20 cellular contexts compared by ENCODE assay signal in genomic region chr13:98697833-98698232, GRCh38. TPM values are rescaled to one million over a fixed set of nuclear protein-coding genes. Genes with fewer than 3 reads are reported as not detected.
"Had no signal": no experiment of that assay in that cellular context is flagged by ENCODE, and none has a peak within 500 bp of the region (broad histone marks: within the 10 kb centered on the region; RNA-seq: fewer than 3 reads in every experiment).

No MANE protein-coding gene starts in this region.

- H3K27ac ChIP-seq: body of pancreas, foreskin keratinocyte, ovary, right lobe of liver, skin epidermis, thyroid gland, WERI-Rb-1 had no signal

- H3K4me3 ChIP-seq: body of pancreas, ovary, right lobe of liver, skin epidermis, thyroid gland had no signal

- H3K4me1 ChIP-seq: body of pancreas, foreskin keratinocyte, right lobe of liver, thyroid gland had no signal

- H3K36me3 ChIP-seq: ovary, thyroid gland, WERI-Rb-1 had no signal

- H3K9me3 ChIP-seq: body of pancreas, ovary, right lobe of liver, thyroid gland had no signal

- ATAC-seq: activated CD8-positive, alpha-beta memory T cell treated with anti-CD3 and anti-CD28 coated beads, Interleukin-2, amount 10 ng/mL, durations not matched to agents 7 days and 5 days; activated CD8-positive, alpha-beta T cell treated with anti-CD3 and anti-CD28 coated beads for 36 hours; body of pancreas; foreskin keratinocyte; right lobe of liver had no signal

- DNase-seq: activated CD4-positive, alpha-beta T cell treated with anti-CD3 and anti-CD28 coated beads, Interleukin-2, amount 10 ng/mL, durations not matched to agents 7 days and 5 days; activated CD4-positive, CD25-positive, alpha-beta regulatory T cell treated with anti-CD3 and anti-CD28 coated beads, Interleukin-2, amount 50 U/mL, for 72 hours; activated CD8-positive, alpha-beta memory T cell treated with anti-CD3 and anti-CD28 coated beads, Interleukin-2, amount 10 ng/mL, durations not matched to agents 7 days and 5 days; activated CD8-positive, alpha-beta T cell treated with anti-CD3 and anti-CD28 coated beads for 36 hours; activated effector memory CD4-positive, alpha-beta T cell treated with anti-CD3 and anti-CD28 coated beads, Interleukin-2, amount 50 U/mL, for 16 hours; activated naive CD4-positive, alpha-beta T cell treated with anti-CD3 and anti-CD28 coated beads, Interleukin-2, amount 10 ng/mL, durations not matched to agents 7 days and 5 days; activated T-cell treated with anti-CD3 and anti-CD28 coated beads for 4 hours; foreskin keratinocyte; ovary; right lobe of liver; stimulated activated CD4-positive, alpha-beta T cell treated with anti-CD3 and anti-CD28 coated beads, Interleukin-1b, Interleukin-23, amount 100 ng/mL, for 48 hours; substantia nigra; T-helper 1 cell; thyroid gland; WERI-Rb-1 had no signal

- H3K27me3 ChIP-seq: body of pancreas, ovary, right lobe of liver, thyroid gland had no signal

RNA-seq across cellular contexts. Expression of gene SLC15A1, which starts 54.6 kb away (rescaled TPM):
- total RNA-seq: activated CD4-positive, alpha-beta T cell treated with anti-CD3 and anti-CD28 coated beads, Interleukin-2, amount 10 ng/mL, durations not matched to agents 7 days and 5 days; activated CD8-positive, alpha-beta memory T cell treated with anti-CD3 and anti-CD28 coated beads, Interleukin-2, amount 10 ng/mL, durations not matched to agents 7 days and 5 days; activated CD8-positive, alpha-beta T cell treated with anti-CD3 and anti-CD28 coated beads for 36 hours; cardiac septum; chondrocyte; neural crest cell had no signal
- polyA plus RNA-seq: foreskin keratinocyte had no signal
